In genomic region chr21:27582246-27582945, GRCh38 we compare ENCODE assay signal across 17 cellular contexts.
A peak's percentile ranks its signal among the peaks of the same experiment; 100 is the strongest.
DNase-seq lines count a peak whose midpoint lies in the region; ATAC-seq and TF ChIP-seq lines count a peak whose summit lies in the region.
"Had no signal": no experiment of that assay in that cellular context is flagged by ENCODE, and none has a peak within 500 bp of the region (broad histone marks: within the 10 kb centered on the region; RNA-seq: fewer than 3 reads in every experiment).

No MANE protein-coding gene starts in this region.

- peak; percentile 14 for DNase-seq in EL
- DNase-seq in brain microvascular endothelial cell, result no peak
- peak; percentile 32 for DNase-seq in fibroblast of the aortic adventitia (ENCODE audit: low read depth)
- no peak for DNase-seq in colonic mucosa
- no peak for DNase-seq in upper lobe of right lung
- DNase-seq: CD8-positive, alpha-beta memory T cell; H7; NCI-H1436; NCI-H2029 treated with DMSO at 0.1 percent for 48 hours; NCI-H2171 treated with DMSO at 0.1 percent for 48 hours; NCI-H446 treated with DMSO at 0.1 percent for 48 hours; NK-92 treated with Interleukin-12 subunit alpha and Interleukin-12 subunit beta, amount 100 ng/mL, for 24 hours; SHP77 treated with DMSO at 0.1 percent for 48 hours had no signal

- intact Hi-C loops in colonic mucosa (cut with DNase I), result no loop called here
- intact Hi-C loops in upper lobe of right lung (cut with DNase I), result no loop called here

- H3K27me3 ChIP-seq in brain microvascular endothelial cell (replicated peaks) (no peaks in the 10 kb centered on the region), skeletal muscle satellite cell (ENCODE audit: control insufficient read depth, insufficient read depth, low read length) (no peaks in the 10 kb centered on the region), colonic mucosa (no peaks in the 10 kb centered on the region), upper lobe of right lung (no peaks in the 10 kb centered on the region)
- H3K27me3 ChIP-seq: BLaER1 treated with 17β-estradiol and CSF1 and Interleukin-3, amounts not matched to agents 10 nM and 100 nM had no signal

- H3K4me1 ChIP-seq in skeletal muscle satellite cell (ENCODE audit: control insufficient read depth, insufficient read depth, low read length), result peaks cover 47% of the 10 kb centered on the region
- no peaks in the 10 kb centered on the region for H3K4me1 ChIP-seq in colonic mucosa
- no peaks in the 10 kb centered on the region for H3K4me1 ChIP-seq in upper lobe of right lung
- H3K4me1 ChIP-seq: BLaER1 treated with 17β-estradiol and CSF1 and Interleukin-3, amounts not matched to agents 10 nM and 100 nM had no signal

- TF ChIP-seq CTCF in brain microvascular endothelial cell (IDR thresholded peaks at IDR 0.05; ENCODE audit: low read depth, low read length, missing control alignments) (no peak), fibroblast of the aortic adventitia (IDR thresholded peaks at IDR 0.05; ENCODE audit: insufficient read depth, low read length) (no peak), colonic mucosa (IDR thresholded peaks at IDR 0.05) (no peak), upper lobe of right lung (IDR thresholded peaks at IDR 0.05) (no peak)

- in situ Hi-C loops in brain microvascular endothelial cell (cut with HindIII; ENCODE audit: low pct_ligation_motif_present, low sequenced_read_pairs), result no loop called here

- H3K9me3 ChIP-seq in skeletal muscle satellite cell (replicated peaks; ENCODE audit: low read length), result no peaks in the 10 kb centered on the region
- no peaks in the 10 kb centered on the region for H3K9me3 ChIP-seq in colonic mucosa
- H3K9me3 ChIP-seq in upper lobe of right lung, result no peaks in the 10 kb centered on the region
- H3K9me3 ChIP-seq: BLaER1 treated with 17β-estradiol and CSF1 and Interleukin-3, amounts not matched to agents 10 nM and 100 nM had no signal

- H3K27ac ChIP-seq in brain microvascular endothelial cell (peak overlapping the region; percentile 78), colonic mucosa (no peak overlapping the region), upper lobe of right lung (no peak overlapping the region)
- H3K27ac ChIP-seq: BLaER1 treated with 17β-estradiol and CSF1 and Interleukin-3, amounts not matched to agents 10 nM and 100 nM; HL-60 had no signal

- peak overlapping the region; percentile 41 for H3K9ac ChIP-seq in skeletal muscle satellite cell (ENCODE audit: low read depth, low read length)
- no peak overlapping the region for H3K9ac ChIP-seq in colonic mucosa (ENCODE audit: low read depth in 2 of 2, low read length in 2 of 2)
- H3K9ac ChIP-seq: BLaER1 treated with 17β-estradiol and CSF1 and Interleukin-3, amounts not matched to agents 10 nM and 100 nM had no signal

- no peaks in the 10 kb centered on the region for H3K36me3 ChIP-seq in brain microvascular endothelial cell (replicated peaks)
- peaks cover 4% of the 10 kb centered on the region for H3K36me3 ChIP-seq in skeletal muscle satellite cell (ENCODE audit: insufficient read depth, low read length)
- no peaks in the 10 kb centered on the region for H3K36me3 ChIP-seq in colonic mucosa
- no peaks in the 10 kb centered on the region for H3K36me3 ChIP-seq in upper lobe of right lung
- H3K36me3 ChIP-seq: BLaER1 treated with 17β-estradiol and CSF1 and Interleukin-3, amounts not matched to agents 10 nM and 100 nM had no signal

- H3K4me3 ChIP-seq in brain microvascular endothelial cell (ENCODE audit: low read depth, low read length), result no peak overlapping the region
- H3K4me3 ChIP-seq in fibroblast of the aortic adventitia (ENCODE audit: low read depth, low read length), result no peak overlapping the region
- H3K4me3 ChIP-seq in skeletal muscle satellite cell (ENCODE audit: low read length), result no peak overlapping the region
- no peak overlapping the region for H3K4me3 ChIP-seq in colonic mucosa
- no peak overlapping the region for H3K4me3 ChIP-seq in upper lobe of right lung
- H3K4me3 ChIP-seq: BLaER1 treated with 17β-estradiol and CSF1 and Interleukin-3, amounts not matched to agents 10 nM and 100 nM had no signal

- H3K4me2 ChIP-seq in skeletal muscle satellite cell (ENCODE audit: low read length), result no peak overlapping the region
- H3K4me2 ChIP-seq: BLaER1 treated with 17β-estradiol and CSF1 and Interleukin-3, amounts not matched to agents 10 nM and 100 nM had no signal

- no peak for ATAC-seq in HG02870 (IDR thresholded peaks at IDR 0.05; ENCODE audit: unreplicated experiment)
- ATAC-seq in upper lobe of right lung, result no peak

Comparison
In these comparisons a context has a peak if more than half of its experiments do, and no peak if none do; other contexts are left out.
1. DNase-seq: peak in EL (single experiment) and fibroblast of the aortic adventitia (single experiment); none in brain microvascular endothelial cell (single experiment), colonic mucosa (single experiment) and upper lobe of right lung (single experiment).